Comparison of ENCODE assay signal across 11 cellular contexts in the genomic region with DNA sequence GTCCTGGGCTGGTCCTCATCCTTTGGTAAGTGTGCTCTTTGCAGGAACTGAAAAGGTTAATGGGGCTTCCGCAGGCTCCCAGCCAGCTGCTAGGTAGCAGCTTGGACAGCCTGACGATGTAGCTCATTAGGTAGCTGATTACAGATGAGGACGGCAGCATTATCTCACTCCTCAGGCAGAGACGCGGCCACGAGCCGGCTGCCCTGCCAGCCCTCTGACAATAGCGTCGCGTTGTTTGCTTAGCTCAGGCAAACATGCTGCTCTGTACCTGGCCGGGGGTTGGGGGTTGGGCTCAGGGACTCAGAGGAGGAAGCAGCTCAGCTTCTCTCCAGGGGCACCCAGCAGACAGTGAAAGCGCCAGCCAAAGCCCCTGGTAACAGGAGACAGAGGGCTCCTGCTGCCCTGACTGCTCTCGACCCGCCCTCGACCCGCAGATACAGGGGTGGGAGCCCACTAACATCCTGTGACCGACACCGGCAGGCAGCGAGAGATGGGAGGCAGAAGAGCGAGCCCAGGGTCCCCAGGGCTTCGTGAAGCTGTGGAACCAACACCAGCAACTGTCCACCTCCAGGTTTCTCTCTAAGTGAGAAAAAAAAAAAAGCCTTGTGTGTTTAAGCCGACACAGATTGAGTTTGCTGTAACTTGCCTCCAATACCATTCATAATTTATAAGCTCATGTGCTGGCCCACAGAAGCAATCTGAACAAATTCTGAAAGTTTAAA. TPM values are rescaled to one million over a fixed set of nuclear protein-coding genes. Genes with fewer than 3 reads are reported as not detected.
DNase-seq lines count a peak whose midpoint lies in the region; ATAC-seq and TF ChIP-seq lines count a peak whose summit lies in the region.
"Had no signal": no experiment of that assay in that cellular context is flagged by ENCODE, and none has a peak within 500 bp of the region (broad histone marks: within the 10 kb centered on the region; RNA-seq: fewer than 3 reads in every experiment).

No MANE protein-coding gene starts in this region.

- no peak overlapping the region for H3K27ac ChIP-seq in colonic mucosa
- peak overlapping the region in 1 of 2 donors; percentile 12 for H3K27ac ChIP-seq in prostate gland
- no peak overlapping the region for H3K27ac ChIP-seq in esophagus muscularis mucosa (replicated peaks in 1 of 4)

- DNase-seq in HuH-7.5 (ENCODE audit: low spot score) (peak; percentile 74), NCI-H2171 (lab: John Stamatoyannopoulos, UW) (peak; percentile 94), colonic mucosa (peak; percentile 85), prostate gland (ENCODE audit: low spot score) (peak; percentile 83), HAP-1 (ENCODE audit: low spot score in 2 of 2) (no peak), esophagus muscularis mucosa (ENCODE audit: extremely low spot score) (no peak)
- DNase-seq: cortex of kidney, GF-D8 had no signal

- WGBS in prostate gland = 45% methylated on average over 22 of the region's 22 CpGs
- 53% methylated on average over 17 of the region's 22 CpGs for WGBS in esophagus muscularis mucosa

- H3K9me3 ChIP-seq in colonic mucosa = no peaks in the 10 kb centered on the region
- H3K9me3 ChIP-seq in prostate gland = no peaks in the 10 kb centered on the region
- no peaks in the 10 kb centered on the region for H3K9me3 ChIP-seq in HAP-1
- no peaks in the 10 kb centered on the region for H3K9me3 ChIP-seq in esophagus muscularis mucosa

- no peak for TF ChIP-seq EP300 in esophagus muscularis mucosa (IDR thresholded peaks at IDR 0.05)

- peak overlapping the region in 1 of 2 donors; percentile 60 for H3K9ac ChIP-seq in colonic mucosa (ENCODE audit: low read depth in 2 of 2, low read length in 2 of 2)

- no peak overlapping the region for H3K4me3 ChIP-seq in colonic mucosa
- H3K4me3 ChIP-seq in prostate gland = no peak overlapping the region
- no peak overlapping the region for H3K4me3 ChIP-seq in HAP-1
- H3K4me3 ChIP-seq in esophagus muscularis mucosa = no peak overlapping the region

- no peaks in the 10 kb centered on the region for H3K27me3 ChIP-seq in colonic mucosa
- no peaks in the 10 kb centered on the region for H3K27me3 ChIP-seq in prostate gland (replicated peaks; ENCODE audit: insufficient read depth)
- H3K27me3 ChIP-seq in HAP-1 (ENCODE audit: low read depth) = no peaks in the 10 kb centered on the region
- peaks cover 0 to 49% (median 2%) of the 10 kb centered on the region in 4 donors for H3K27me3 ChIP-seq in esophagus muscularis mucosa

- in situ Hi-C loops in HAP-1 (cut with MboI; ENCODE audit: low sequenced_read_pairs) = loop anchor here (25.0 kb wide), 1 partner anchor 964 kb away; no protein-coding TSS in a partner anchor

- intact Hi-C loops in colonic mucosa (cut with DNase I) (no loop called here), prostate gland (cut with DNase I) (no loop called here), esophagus muscularis mucosa (cut with DNase I) (no loop called here)

- TF ChIP-seq CTCF in colonic mucosa (IDR thresholded peaks at IDR 0.05) (no peak), prostate gland (IDR thresholded peaks at IDR 0.05) (no peak), esophagus muscularis mucosa (IDR thresholded peaks at IDR 0.05) (no peak)

- no peak for ATAC-seq in GM19324 (IDR thresholded peaks at IDR 0.05; ENCODE audit: low FRiP score, unreplicated experiment)
- no peak for ATAC-seq in GM19395 (IDR thresholded peaks at IDR 0.05; ENCODE audit: unreplicated experiment)

- H3K36me3 ChIP-seq in colonic mucosa = no peaks in the 10 kb centered on the region
- H3K36me3 ChIP-seq in prostate gland = no peaks in the 10 kb centered on the region
- H3K36me3 ChIP-seq in HAP-1 (replicated peaks) = no peaks in the 10 kb centered on the region
- H3K36me3 ChIP-seq in esophagus muscularis mucosa = no peaks in the 10 kb centered on the region

- H3K4me1 ChIP-seq in colonic mucosa = peaks cover 13% of the 10 kb centered on the region
- peaks cover 5% of the 10 kb centered on the region for H3K4me1 ChIP-seq in prostate gland (replicated peaks)
- 0 out of 2 replicates have a peak, but pooled peaks cover 3% of the 10 kb centered on the region for H3K4me1 ChIP-seq in HAP-1
- peaks cover 21 to 24% (median 24%) of the 10 kb centered on the region in 4 donors for H3K4me1 ChIP-seq in esophagus muscularis mucosa

- TF ChIP-seq POLR2A in prostate gland (IDR thresholded peaks at IDR 0.05) (peak; percentile 11), esophagus muscularis mucosa (IDR thresholded peaks at IDR 0.05; ENCODE audit: low read depth) (no peak)

RNA-seq across cellular contexts. Expression of gene DLK1, which starts 53.4 kb away (rescaled TPM):
- total RNA-seq in colonic mucosa (1 to 10 TPM in 1 of 2 donors, not detected in 1; 2.2 TPM), prostate gland (10 to 100 TPM in 1 of 2 donors, under 1 TPM in 1; 0.14 to 100.0 TPM), esophagus muscularis mucosa (under 1 TPM in 1 of 4 donors, not detected in 3; 0.33 TPM)
- total RNA-seq: activated T-helper 2 cell treated with anti-CD3 and anti-CD28 coated beads, Interferon-gamma antibody, Interleukin-2, Interleukin-4, amounts not matched to agents 10 μg/mL and 5 μg/mL and 100 μg/mL, durations not matched to agents 14 hours and 24 hours and 36 hours had no signal

Comparison
In these comparisons a context has a peak if more than half of its experiments do, and no peak if none do; other contexts are left out.
1. DNase-seq: peak in HuH-7.5 (single experiment), NCI-H2171 (single experiment), colonic mucosa (single experiment) and prostate gland (single experiment); none in HAP-1 (0 of 2) and esophagus muscularis mucosa (single experiment).